In genomic region chr11:72391638-72392423, GRCh38 we compare ENCODE assay signal across 14 cellular contexts. TPM values are rescaled to one million over a fixed set of nuclear protein-coding genes. Genes with fewer than 3 reads are reported as not detected.
A peak's percentile ranks its signal among the peaks of the same experiment; 100 is the strongest.
DNase-seq lines count a peak whose midpoint lies in the region; ATAC-seq and TF ChIP-seq lines count a peak whose summit lies in the region.
"Had no signal": no experiment of that assay in that cellular context is flagged by ENCODE, and none has a peak within 500 bp of the region (broad histone marks: within the 10 kb centered on the region; RNA-seq: fewer than 3 reads in every experiment).

No MANE protein-coding gene starts in this region.

- H3K9ac ChIP-seq in neuronal stem cell (ENCODE audit: low read depth, low read length, poor library complexity) = no peak overlapping the region

- H3K79me1 ChIP-seq in neuronal stem cell (ENCODE audit: low read depth, low read length) = no peaks in the 10 kb centered on the region

- H3K4me2 ChIP-seq in neuronal stem cell (ENCODE audit: insufficient read depth, low read length, poor library complexity, severe bottlenecking) = no peak overlapping the region

- no peak overlapping the region for H3K4me3 ChIP-seq in neuronal stem cell (ENCODE audit: low read length in 2 of 2)
- H3K4me3 ChIP-seq: breast epithelium, sigmoid colon had no signal

- peak overlapping the region; percentile 78 for H3K23ac ChIP-seq in neuronal stem cell (ENCODE audit: low read depth, low read length, poor library complexity)

- peaks cover 0 to 1% of the 10 kb centered on the region in 2 donors for H3K36me3 ChIP-seq in neuronal stem cell (replicated peaks in 1 of 2; ENCODE audit: control insufficient read depth in 2 of 2, insufficient read depth in 2 of 2, low read length in 2 of 2)
- H3K36me3 ChIP-seq: breast epithelium, sigmoid colon had no signal

- no peak overlapping the region for H4K91ac ChIP-seq in neuronal stem cell (ENCODE audit: low read depth, low read length, poor library complexity)

- no peak overlapping the region for H2BK5ac ChIP-seq in neuronal stem cell (ENCODE audit: low read length)

- H2AK5ac ChIP-seq in neuronal stem cell (ENCODE audit: low read depth, low read length) = no peak overlapping the region

- DNase-seq in GM13977 (ENCODE audit: low spot score) (peak; percentile 37), neuronal stem cell (ENCODE audit: low spot score) (no peak), immature natural killer cell (no peak), SHP77 (lab: John Stamatoyannopoulos, UW) (no peak), RKO (ENCODE audit: low spot score) (no peak)
- DNase-seq: activated CD4-positive, alpha-beta memory T cell treated with anti-CD3 and anti-CD28 coated beads for 36 hours; activated gamma-delta T cell treated with Interleukin-2 at 50 U/mL for 16 hours; CD4-positive, alpha-beta T cell; sigmoid colon; T-helper 9 cell had no signal

- peaks cover 7 to 19% of the 10 kb centered on the region in 2 donors for H3K4me1 ChIP-seq in neuronal stem cell (ENCODE audit: control insufficient read depth in 2 of 2, insufficient read depth in 1 of 2, low read depth in 1 of 2, low read length in 2 of 2)
- H3K4me1 ChIP-seq: breast epithelium had no signal

- no CpG with 5 or more reads among the region's 10 CpGs for WGBS in neuronal stem cell (ENCODE audit: extremely low coverage in 2 of 2, insufficient read length in 2 of 2, insufficient replicate concordance in 1 of 2), 2 donors

- no peak overlapping the region for H3K14ac ChIP-seq in neuronal stem cell (ENCODE audit: low read length)

- in situ Hi-C loops in GM13977 (cut with MboI; ENCODE audit: low pct_unique_long_range_greater_than_20kb, low sequenced_read_pairs, unreplicated experiment) = no loop called here

- peaks cover 0 to 7% (median 4%) of the 10 kb centered on the region in 3 donors for H3K36me3 Mint-ChIP-seq in immature natural killer cell
- H3K36me3 Mint-ChIP-seq: natural killer cell treated with Interleukin-12 subunit alpha and Interleukin-12 subunit beta and Interleukin-15 and Interleukin-18, amount 100 ng/mL, for 72 hours had no signal

- H3K9me3 Mint-ChIP-seq in immature natural killer cell = no peaks in the 10 kb centered on the region
- H3K9me3 Mint-ChIP-seq: activated CD4-positive, alpha-beta memory T cell treated with anti-CD3 and anti-CD28 coated beads for 36 hours; CD4-positive, alpha-beta T cell; natural killer cell treated with Interleukin-12 subunit alpha and Interleukin-12 subunit beta and Interleukin-15 and Interleukin-18, amount 100 ng/mL, for 72 hours had no signal

- peaks cover 0 to 2% of the 10 kb centered on the region in 2 donors for H3K9me3 ChIP-seq in neuronal stem cell (replicated peaks in 1 of 2; ENCODE audit: control insufficient read depth in 2 of 2, insufficient read depth in 1 of 2, low read depth in 1 of 2, low read length in 2 of 2)
- H3K9me3 ChIP-seq: breast epithelium, sigmoid colon had no signal

- H3K4ac ChIP-seq in neuronal stem cell (ENCODE audit: low read length) = no peak overlapping the region

- ATAC-seq in GM21423 (IDR thresholded peaks at IDR 0.05; ENCODE audit: unreplicated experiment) (peak; percentile 75), HG03558 (IDR thresholded peaks at IDR 0.05; ENCODE audit: extremely low read depth, unreplicated experiment) (peak; percentile 72)
- ATAC-seq: natural killer cell treated with Interleukin-12 subunit alpha and Interleukin-12 subunit beta and Interleukin-15 and Interleukin-18, amount 100 ng/mL, for 72 hours had no signal

- H3K27ac ChIP-seq in neuronal stem cell (replicated peaks; ENCODE audit: low read length) = no peak overlapping the region
- H3K27ac ChIP-seq: breast epithelium, sigmoid colon had no signal

- no peak overlapping the region for H2BK15ac ChIP-seq in neuronal stem cell (ENCODE audit: low read length)

- no peak overlapping the region for H2BK12ac ChIP-seq in neuronal stem cell (ENCODE audit: low read length)

- no peaks in the 10 kb centered on the region for H3K4me1 Mint-ChIP-seq in immature natural killer cell

- no peak overlapping the region for H2BK120ac ChIP-seq in neuronal stem cell (ENCODE audit: low read depth, low read length)

- TF ChIP-seq CTCF in GM13977 (IDR thresholded peaks at IDR 0.05; ENCODE audit: extremely low read depth, insufficient read depth, missing control alignments) = no peak

- H3K27me3 ChIP-seq in neuronal stem cell (ENCODE audit: control insufficient read depth in 3 of 3, insufficient read depth in 3 of 3, low read depth in 1 of 3, low read length in 3 of 3) = no peaks in the 10 kb centered on the region
- H3K27me3 ChIP-seq: breast epithelium, sigmoid colon had no signal

- H3K27ac Mint-ChIP-seq in immature natural killer cell = no peak overlapping the region
- H3K27ac Mint-ChIP-seq: activated CD4-positive, alpha-beta memory T cell treated with anti-CD3 and anti-CD28 coated beads for 36 hours; CD4-positive, alpha-beta T cell; natural killer cell treated with Interleukin-12 subunit alpha and Interleukin-12 subunit beta and Interleukin-15 and Interleukin-18, amount 100 ng/mL, for 72 hours had no signal

- H3K18ac ChIP-seq in neuronal stem cell (ENCODE audit: low read length) = no peak overlapping the region

- H2AFZ ChIP-seq in neuronal stem cell (ENCODE audit: low read length) = no peak overlapping the region

- no peaks in the 10 kb centered on the region for H3K27me3 Mint-ChIP-seq in immature natural killer cell (ENCODE audit: low read depth in 3 of 3)
- H3K27me3 Mint-ChIP-seq: activated CD4-positive, alpha-beta memory T cell treated with anti-CD3 and anti-CD28 coated beads for 36 hours; CD4-positive, alpha-beta T cell; natural killer cell treated with Interleukin-12 subunit alpha and Interleukin-12 subunit beta and Interleukin-15 and Interleukin-18, amount 100 ng/mL, for 72 hours had no signal

- H4K8ac ChIP-seq in neuronal stem cell (ENCODE audit: low read depth, low read length) = no peak overlapping the region

- no peak overlapping the region for H3K4me3 Mint-ChIP-seq in immature natural killer cell
- H3K4me3 Mint-ChIP-seq: activated CD4-positive, alpha-beta memory T cell treated with anti-CD3 and anti-CD28 coated beads for 36 hours; CD4-positive, alpha-beta T cell; natural killer cell treated with Interleukin-12 subunit alpha and Interleukin-12 subunit beta and Interleukin-15 and Interleukin-18, amount 100 ng/mL, for 72 hours had no signal

RNA-seq across cellular contexts. Expression of gene CLPB, which starts 42.5 kb away (rescaled TPM):
- polyA plus RNA-seq in neuronal stem cell (2013, experiment 1 of 2) = 8.5 TPM
- polyA plus RNA-seq in neuronal stem cell (2013, experiment 2 of 2) = 8.4 TPM
- 1 to 10 TPM; 3.8 to 6.9 (median 4.0) TPM for polyA plus RNA-seq in immature natural killer cell
